Comparison of ENCODE assay signal across 9 cellular contexts in genomic region chr5:139658501-139658927, GRCh38. TPM values are rescaled to one million over a fixed set of nuclear protein-coding genes. Genes with fewer than 3 reads are reported as not detected.
DNase-seq lines count a peak whose midpoint lies in the region; ATAC-seq and TF ChIP-seq lines count a peak whose summit lies in the region.
"Had no signal": no experiment of that assay in that cellular context is flagged by ENCODE, and none has a peak within 500 bp of the region (broad histone marks: within the 10 kb centered on the region; RNA-seq: fewer than 3 reads in every experiment).

No MANE protein-coding gene starts in this region.

- peaks cover 44% of the 10 kb centered on the region for H3K36me3 ChIP-seq in MG63

- H3K9me3 Mint-ChIP-seq in endothelial cell (ENCODE audit: unreplicated experiment), result no peaks in the 10 kb centered on the region
- no peaks in the 10 kb centered on the region for H3K9me3 Mint-ChIP-seq in nephron

- TF ChIP-seq CTCF in AG09309 (IDR thresholded peaks at IDR 0.05; ENCODE audit: control insufficient read depth, insufficient read depth, low read depth, low read length, missing control alignments) (peak; percentile 21), endothelial cell (IDR thresholded peaks at IDR 0.05; ENCODE audit: unreplicated experiment) (no peak), nephron (IDR thresholded peaks at IDR 0.05; ENCODE audit: unreplicated experiment in 3 of 3) (no peak)

- H3K27me3 ChIP-seq in MG63, result no peaks in the 10 kb centered on the region

- H3K4me3 ChIP-seq in AG09309 (ENCODE audit: control insufficient read depth, low read depth, low read length) (no peak overlapping the region), MG63 (peak overlapping the region; percentile 44)

- H3K27ac Mint-ChIP-seq in endothelial cell (ENCODE audit: unreplicated experiment) (peak overlapping the region; percentile 84), nephron (peak overlapping the region; percentile 95 to 97 (median 95))
- H3K27ac Mint-ChIP-seq: activated CD4-positive, alpha-beta T cell treated with anti-CD3 and anti-CD28 coated beads for 36 hours had no signal

- peaks cover 8% of the 10 kb centered on the region for H3K27me3 Mint-ChIP-seq in endothelial cell (ENCODE audit: unreplicated experiment)
- H3K27me3 Mint-ChIP-seq in nephron (ENCODE audit: low read depth), result no peaks in the 10 kb centered on the region

- no peak for ATAC-seq in HG02938 (IDR thresholded peaks at IDR 0.05; ENCODE audit: unreplicated experiment)
- no peak for ATAC-seq in activated CD4-positive, CD25-positive, alpha-beta regulatory T cell treated with anti-CD3 and anti-CD28 coated beads, Interleukin-2, amount 50 U/mL, for 24 hours
- ATAC-seq: activated CD4-positive, alpha-beta T cell treated with anti-CD3 and anti-CD28 coated beads for 36 hours had no signal

- no peak overlapping the region for H3K4me3 Mint-ChIP-seq in endothelial cell (ENCODE audit: unreplicated experiment)
- H3K4me3 Mint-ChIP-seq in nephron, result peak overlapping the region; percentile 70 to 85 (median 85)
- H3K4me3 Mint-ChIP-seq: activated CD4-positive, alpha-beta T cell treated with anti-CD3 and anti-CD28 coated beads for 36 hours had no signal

- no peak for DNase-seq in AG09309 (ENCODE audit: low read depth)
- peak; percentile 94 for DNase-seq in MG63
- no peak for DNase-seq in endothelial cell (ENCODE audit: low spot score)
- DNase-seq in NCI-H510A (lab: John Stamatoyannopoulos, UW), result no peak
- no peak for DNase-seq in NCI-H2107 (lab: John Stamatoyannopoulos, UW)
- DNase-seq: activated CD4-positive, alpha-beta T cell treated with anti-CD3 and anti-CD28 coated beads for 36 hours had no signal

- H3K36me3 Mint-ChIP-seq in endothelial cell (ENCODE audit: low read depth, unreplicated experiment), result no peaks in the 10 kb centered on the region
- H3K36me3 Mint-ChIP-seq in nephron (ENCODE audit: low read depth), result no peaks in the 10 kb centered on the region

- no peaks in the 10 kb centered on the region for H3K9me3 ChIP-seq in MG63

- H3K4me1 Mint-ChIP-seq in endothelial cell (ENCODE audit: unreplicated experiment) (peaks cover 64% of the 10 kb centered on the region), nephron (peaks cover 80% of the 10 kb centered on the region)
- H3K4me1 Mint-ChIP-seq: activated CD4-positive, alpha-beta T cell treated with anti-CD3 and anti-CD28 coated beads for 36 hours had no signal

RNA-seq across cellular contexts. Expression of gene CXXC5, which starts 10.4 kb away (rescaled TPM):
- 133 and 193 TPM in 2 replicates for total RNA-seq in MG63 (2014; rRNA removed; shearing (Covaris generic); ENCODE audit: low replicate concordance)
- 37.3 TPM for total RNA-seq in endothelial cell (ENCODE audit: unreplicated experiment)
